12 cellular contexts compared by ENCODE assay signal in genomic region chr3:150349314-150350097, GRCh38. TPM values are rescaled to one million over a fixed set of nuclear protein-coding genes. Genes with fewer than 3 reads are reported as not detected.
DNase-seq lines count a peak whose midpoint lies in the region; ATAC-seq, FAIRE-seq and TF ChIP-seq lines count a peak whose summit lies in the region.
"Had no signal": no experiment of that assay in that cellular context is flagged by ENCODE, and none has a peak within 500 bp of the region (broad histone marks: within the 10 kb centered on the region; RNA-seq: fewer than 3 reads in every experiment).

No MANE protein-coding gene starts in this region.

- no peak for TF ChIP-seq CTCF in fibroblast of the aortic adventitia (IDR thresholded peaks at IDR 0.05; ENCODE audit: insufficient read depth, low read length)
- TF ChIP-seq CTCF in neural progenitor cell (IDR thresholded peaks at IDR 0.05): no peak
- no peak for TF ChIP-seq CTCF in CD14-positive monocyte (IDR thresholded peaks at IDR 0.05)

- H3K27me3 Mint-ChIP-seq in neural progenitor cell (ENCODE audit: insufficient read depth, low read depth) (no peaks in the 10 kb centered on the region), CD14-positive monocyte (ENCODE audit: low read depth in 3 of 3) (no peaks in the 10 kb centered on the region)

- H3K9ac ChIP-seq in neural progenitor cell: no peak overlapping the region

- H3F3A ChIP-seq in neural progenitor cell (ENCODE audit: low read depth): no peaks in the 10 kb centered on the region

- H3K4me1 ChIP-seq in ACC112 (ENCODE audit: control insufficient read depth, insufficient read depth, low read length, unreplicated experiment): peaks cover 52% of the 10 kb centered on the region
- peaks cover 16% of the 10 kb centered on the region for H3K4me1 ChIP-seq in neural progenitor cell

- H3K9me3 Mint-ChIP-seq in neural progenitor cell (no peaks in the 10 kb centered on the region), CD14-positive monocyte (no peaks in the 10 kb centered on the region)

- H3K27ac Mint-ChIP-seq in neural progenitor cell: no peak overlapping the region
- peak overlapping the region in 2 of 7 donors; percentile 3 to 22 for H3K27ac Mint-ChIP-seq in CD14-positive monocyte

- H3K27ac ChIP-seq in ACC112 (ENCODE audit: low read depth, low read length) (no peak overlapping the region), neural progenitor cell (no peak overlapping the region)

- in situ Hi-C loops in SK-MEL-5 (cut with HindIII; ENCODE audit: low pct_unique_long_range_greater_than_20kb, low sequenced_read_pairs): no loop called here

- no peaks in the 10 kb centered on the region for H3K79me2 ChIP-seq in ACC112 (ENCODE audit: control insufficient read depth, insufficient read depth, low read length, unreplicated experiment)
- H3K79me2 ChIP-seq in neural progenitor cell (ENCODE audit: low read depth): no peaks in the 10 kb centered on the region

- H3K36me3 Mint-ChIP-seq in neural progenitor cell: no peaks in the 10 kb centered on the region
- H3K36me3 Mint-ChIP-seq in CD14-positive monocyte: no peaks in the 10 kb centered on the region

- FAIRE-seq in GM19239 (lab: Jason Lieb, UNC): no peak
- FAIRE-seq: A204.1 had no signal

- peak; percentile 89 for DNase-seq in SK-MEL-5 (ENCODE audit: low read depth, low spot score)
- peak; percentile 23 for DNase-seq in fibroblast of the aortic adventitia (ENCODE audit: low read depth)
- DNase-seq in neural progenitor cell (ENCODE audit: low spot score): peak; percentile 63
- no peak for DNase-seq in GM19239 (ENCODE audit: insufficient read length, low spot score)
- no peak for DNase-seq in CD14-positive monocyte (ENCODE audit: low spot score)
- DNase-seq in hepatic stellate cell (ENCODE audit: low spot score): no peak
- DNase-seq: KG1; NCI-H510A; stimulated activated CD4-positive, alpha-beta T cell treated with anti-CD3 and anti-CD28 coated beads, Interleukin-2, amount 100 ng/mL, for 24 hours had no signal

- peaks cover 17% of the 10 kb centered on the region for H3K4me1 Mint-ChIP-seq in neural progenitor cell
- H3K4me1 Mint-ChIP-seq in CD14-positive monocyte: no peaks in the 10 kb centered on the region

- no peak overlapping the region for H3K4me2 ChIP-seq in neural progenitor cell

- no peak overlapping the region for H3K4me3 Mint-ChIP-seq in neural progenitor cell
- no peak overlapping the region for H3K4me3 Mint-ChIP-seq in CD14-positive monocyte

- H3K27me3 ChIP-seq in ACC112 (ENCODE audit: insufficient read depth, low read length) (no peaks in the 10 kb centered on the region), neural progenitor cell (no peaks in the 10 kb centered on the region)

- H3K9me3 ChIP-seq in neural progenitor cell (ENCODE audit: low read depth): no peaks in the 10 kb centered on the region

- ATAC-seq in HG03135 (IDR thresholded peaks at IDR 0.05; ENCODE audit: unreplicated experiment): no peak

- no peak overlapping the region; the same call in 1 of the 2 replicates for H3K4me3 ChIP-seq in ACC112 (ENCODE audit: low read depth, low read length)
- no peak overlapping the region for H3K4me3 ChIP-seq in fibroblast of the aortic adventitia (ENCODE audit: low read depth, low read length)
- no peak overlapping the region for H3K4me3 ChIP-seq in neural progenitor cell

- H3K36me3 ChIP-seq in ACC112 (ENCODE audit: insufficient read depth, low read length) (no peaks in the 10 kb centered on the region), neural progenitor cell (no peaks in the 10 kb centered on the region)

- H4K20me1 ChIP-seq in neural progenitor cell (ENCODE audit: low read depth): no peaks in the 10 kb centered on the region

- peak overlapping the region; percentile 12 for H2AFZ ChIP-seq in ACC112 (ENCODE audit: low read length, unreplicated experiment)
- H2AFZ ChIP-seq in neural progenitor cell (replicated peaks): peak overlapping the region; percentile 12

- intact Hi-C loops in CD14-positive monocyte (cut with micrococcal nuclease): no loop called here

RNA-seq across cellular contexts. Expression of gene TSC22D2, which starts 58.6 kb away (rescaled TPM):
- total RNA-seq in SK-MEL-5 (2014; rRNA removed; shearing (Covaris generic)): 6.3 and 9.0 TPM in 2 replicates
- 18.3 and 21.8 TPM in 2 replicates for polyA plus RNA-seq in SK-MEL-5 (2015; cell fraction: cytosol; rRNA removed)
- polyA plus RNA-seq in SK-MEL-5 (2015; cell fraction: nucleus; rRNA removed): 22.8 and 24.5 TPM in 2 replicates
- total RNA-seq in fibroblast of the aortic adventitia (ENCODE audit: low replicate concordance) (10.3 and 15.4 TPM in 2 replicates), neural progenitor cell (ENCODE audit: low replicate concordance) (15.4 and 18.7 TPM in 2 replicates)
- 1 to 10 TPM; 5.1 to 5.7 TPM for polyA plus RNA-seq in CD14-positive monocyte

Comparison
In these comparisons a context has a peak if more than half of its experiments do, and no peak if none do; other contexts are left out.
1. DNase-seq: peak in SK-MEL-5 (single experiment), fibroblast of the aortic adventitia (single experiment) and neural progenitor cell (single experiment); none in GM19239 (single experiment), CD14-positive monocyte (single experiment) and hepatic stellate cell (single experiment).